ENCODE assay signal across 23 cellular contexts in the genomic region with DNA sequence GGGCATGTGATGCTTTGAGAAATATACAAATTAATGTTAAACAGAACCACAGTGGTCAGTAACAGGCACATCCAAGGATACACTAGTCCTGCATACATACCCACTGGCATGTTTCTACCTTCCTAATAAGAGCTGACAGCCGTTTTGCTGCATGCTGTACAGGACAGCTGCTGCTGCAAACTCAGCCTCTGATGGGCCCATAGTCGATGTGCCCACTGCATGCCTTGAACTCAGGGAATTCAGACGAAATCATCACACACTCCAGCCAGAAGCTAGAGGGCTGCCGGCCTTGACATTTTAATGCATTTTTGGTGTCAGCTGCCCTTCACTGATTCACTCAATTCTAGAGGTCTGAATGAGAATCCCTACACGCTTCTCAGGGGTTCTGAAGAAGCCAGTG. TPM values are rescaled to one million over a fixed set of nuclear protein-coding genes. Genes with fewer than 3 reads are reported as not detected.
DNase-seq lines count a peak whose midpoint lies in the region; ATAC-seq and TF ChIP-seq lines count a peak whose summit lies in the region.
"Had no signal": no experiment of that assay in that cellular context is flagged by ENCODE, and none has a peak within 500 bp of the region (broad histone marks: within the 10 kb centered on the region; RNA-seq: fewer than 3 reads in every experiment).

No MANE protein-coding gene starts in this region.

- H3K27ac Mint-ChIP-seq in T-helper 2 cell treated with Interferon-gamma antibody and Interleukin-4, amounts not matched to agents 5 μg/mL and 100 μg/mL, for 36 hours = peak overlapping the region; percentile 85
- peak overlapping the region; percentile 36 for H3K27ac Mint-ChIP-seq in nephron progenitor cell

- CTCF ChIA-PET in GM10248 (lab: Yijun Ruan, JAX) = interaction anchor here (1.2 kb wide), 1 partner anchor 9 kb away, joined by 3 read pairs; no protein-coding TSS in a partner anchor

- intact Hi-C loops in adrenal gland (cut with DNase I) = no loop called here

- H3K36me3 Mint-ChIP-seq in T-helper 2 cell treated with Interferon-gamma antibody and Interleukin-4, amounts not matched to agents 5 μg/mL and 100 μg/mL, for 36 hours (ENCODE audit: low read depth) = peaks cover 78% of the 10 kb centered on the region
- peaks cover 98% of the 10 kb centered on the region for H3K36me3 Mint-ChIP-seq in nephron progenitor cell (ENCODE audit: low read depth)

- no peaks in the 10 kb centered on the region for H3K27me3 Mint-ChIP-seq in T-helper 2 cell treated with Interferon-gamma antibody and Interleukin-4, amounts not matched to agents 5 μg/mL and 100 μg/mL, for 36 hours (ENCODE audit: low read depth)
- no peaks in the 10 kb centered on the region for H3K27me3 Mint-ChIP-seq in nephron progenitor cell (ENCODE audit: low read depth, poor library complexity)

- ATAC-seq in GM19455 (IDR thresholded peaks at IDR 0.05; ENCODE audit: unreplicated experiment) = no peak

- WGBS in adrenal gland, 4 donors = 49 to 63% (median 50%) methylated on average over 2 to 5 of the region's 5 CpGs

- H3K4me1 Mint-ChIP-seq in T-helper 2 cell treated with Interferon-gamma antibody and Interleukin-4, amounts not matched to agents 5 μg/mL and 100 μg/mL, for 36 hours (ENCODE audit: low read depth) = peaks cover 61% of the 10 kb centered on the region
- H3K4me1 Mint-ChIP-seq in nephron progenitor cell = peaks cover 9% of the 10 kb centered on the region

- no peak for TF ChIP-seq POLR2A in adrenal gland (IDR thresholded peaks at IDR 0.05)

- H3K27me3 ChIP-seq in adrenal gland = no peaks in the 10 kb centered on the region
- H3K27me3 ChIP-seq: BE2C, vagina had no signal

- peak overlapping the region; percentile 64 for H3K4me3 Mint-ChIP-seq in T-helper 2 cell treated with Interferon-gamma antibody and Interleukin-4, amounts not matched to agents 5 μg/mL and 100 μg/mL, for 36 hours
- no peak overlapping the region for H3K4me3 Mint-ChIP-seq in nephron progenitor cell

- H3K9me3 ChIP-seq in KOPT-K1 (ENCODE audit: insufficient read depth, low read length, poor library complexity, severe bottlenecking) (no peaks in the 10 kb centered on the region), adrenal gland (replicated peaks in 1 of 3) (no peaks in the 10 kb centered on the region)
- H3K9me3 ChIP-seq: BE2C, vagina had no signal

- H3K4me1 ChIP-seq in adrenal gland (replicated peaks in 1 of 2) = peaks cover 16 to 32% of the 10 kb centered on the region in 2 donors
- H3K4me1 ChIP-seq: BE2C, vagina had no signal

- no peak for DNase-seq in T-helper 2 cell treated with Interferon-gamma antibody and Interleukin-4, amounts not matched to agents 5 μg/mL and 100 μg/mL, for 36 hours (ENCODE audit: low spot score)
- DNase-seq in T-helper 2 cell (no peak), adrenal gland (peak in 3 of 7 donors; percentile 46 to 56 (median 51)), nephron progenitor cell (no peak), GM10248 (ENCODE audit: extremely low spot score) (no peak), nucleus accumbens (lab: John Stamatoyannopoulos, UW) (no peak)
- DNase-seq: activated CD4-positive, CD25-positive, alpha-beta regulatory T cell; BE2C; dermis blood vessel endothelial cell; DMS153; foreskin melanocyte; hypothalamus; islet precursor cell; MV-4-11; NCI-H345; SHP77 treated with DMSO at 0.1 percent for 48 hours; stimulated activated CD4-positive, alpha-beta T cell treated with anti-CD3 and anti-CD28 coated beads, Interleukin-4, amount 100 ng/mL, for 1 hour had no signal

- no peak for TF ChIP-seq CTCF in adrenal gland (IDR thresholded peaks at IDR 0.05)
- TF ChIP-seq CTCF in nephron progenitor cell (IDR thresholded peaks at IDR 0.05) = no peak
- no peak for TF ChIP-seq CTCF in GM10248 (IDR thresholded peaks at IDR 0.05; ENCODE audit: control extremely low read depth, extremely low read depth, low read depth, missing control alignments)

- H3K36me3 ChIP-seq in KOPT-K1 (ENCODE audit: insufficient read depth, low read length) = peaks cover 60% of the 10 kb centered on the region
- H3K36me3 ChIP-seq in adrenal gland (replicated peaks in 1 of 2) = peaks cover 0 to 12% of the 10 kb centered on the region in 2 donors
- H3K36me3 ChIP-seq: BE2C had no signal

- peak overlapping the region; percentile 87 for H3K27ac ChIP-seq in KOPT-K1 (ENCODE audit: low read depth, low read length, poor library complexity, severe bottlenecking)
- H3K27ac ChIP-seq in adrenal gland = peak overlapping the region in 3 of 5 donors; percentile 4 to 45 (median 26)
- H3K27ac ChIP-seq: parathyroid adenoma, vagina had no signal

- peaks cover 4% of the 10 kb centered on the region for H3K9me3 Mint-ChIP-seq in T-helper 2 cell treated with Interferon-gamma antibody and Interleukin-4, amounts not matched to agents 5 μg/mL and 100 μg/mL, for 36 hours
- H3K9me3 Mint-ChIP-seq in nephron progenitor cell = peaks cover 17% of the 10 kb centered on the region
- H3K9me3 Mint-ChIP-seq: activated naive CD4-positive, alpha-beta T cell treated with anti-CD3 and anti-CD28 coated beads, Interleukin-2, amount 50 U/mL, for 72 hours had no signal

- no peak overlapping the region for H3K4me3 ChIP-seq in adrenal gland
- H3K4me3 ChIP-seq: lung, vagina had no signal

- POLR2A ChIA-PET in GM10248 (lab: Yijun Ruan, JAX) = no interaction called here

RNA-seq across cellular contexts. Expression of gene FKBP1A, which starts 29.3 kb away (rescaled TPM):
- total RNA-seq in adrenal gland = 100 to 1,000 TPM in 6 of 8 donors, 10 to 100 TPM in 2; 51.7 to 571 (median 151) TPM
- 100 to 1,000 TPM; 111 to 917 (median 149) TPM for polyA plus RNA-seq in adrenal gland

RNA-seq across cellular contexts. Expression of gene SDCBP2, which starts 34.6 kb away (rescaled TPM):
- total RNA-seq in adrenal gland = 1 to 10 TPM in 6 of 8 donors, under 1 TPM in 2; 0.43 to 7.6 (median 2.3) TPM
- 1 to 10 TPM; 2.4 to 3.8 (median 3.0) TPM for polyA plus RNA-seq in adrenal gland
